In the genomic region with DNA sequence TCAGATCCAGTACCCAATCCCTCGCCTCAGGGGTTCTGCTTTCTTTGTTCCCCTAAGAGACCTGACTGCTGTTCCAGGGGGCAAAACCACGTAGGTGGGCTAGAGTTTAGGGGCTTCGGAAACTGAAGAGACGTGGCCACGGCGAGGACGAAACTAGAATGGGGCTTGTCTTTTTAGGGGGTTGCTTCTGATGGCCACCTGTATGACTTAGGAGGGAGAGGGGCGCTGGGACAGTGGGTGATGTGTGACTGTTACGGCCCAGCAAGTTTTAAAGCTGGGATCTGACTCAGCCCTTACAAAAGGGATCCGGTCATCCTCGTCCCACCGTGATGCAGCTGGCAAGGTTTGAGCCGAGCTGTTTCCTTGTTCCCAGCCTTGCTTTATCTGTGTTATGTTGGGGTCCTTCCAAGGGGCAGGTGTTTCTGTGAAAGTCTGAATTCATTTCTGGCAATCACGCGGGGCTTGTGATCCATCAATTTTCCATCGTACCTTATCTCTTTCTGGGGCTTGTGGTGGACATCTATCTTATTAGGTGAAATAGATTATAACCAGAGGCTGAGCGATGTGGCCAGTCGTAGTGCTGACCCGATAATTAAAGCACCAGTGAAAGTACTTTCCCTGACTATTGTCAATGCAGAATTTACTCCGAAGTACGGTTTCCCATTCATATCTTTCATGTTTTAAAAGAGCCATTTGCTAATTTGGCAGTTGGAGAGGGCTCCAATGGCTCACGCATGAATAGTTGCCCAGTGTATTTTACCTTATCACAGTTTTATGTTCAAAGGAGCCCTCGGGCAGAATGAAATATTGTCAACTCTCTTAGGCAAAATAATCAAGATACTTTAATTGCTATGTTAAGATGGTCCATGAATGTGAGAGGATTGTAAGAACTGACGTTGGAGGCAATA, we compare ENCODE assay signal across 8 cellular contexts. TPM values are rescaled to one million over a fixed set of nuclear protein-coding genes. Genes with fewer than 3 reads are reported as not detected.
DNase-seq lines count a peak whose midpoint lies in the region; ATAC-seq and TF ChIP-seq lines count a peak whose summit lies in the region.

No MANE protein-coding gene starts in this region.

- H3K36me3 ChIP-seq in heart right ventricle (no peaks in the 10 kb centered on the region), prostate gland (no peaks in the 10 kb centered on the region)

- no peak for TF ChIP-seq POLR2A in prostate gland (IDR thresholded peaks at IDR 0.05)

- no peaks in the 10 kb centered on the region for H3K36me3 Mint-ChIP-seq in WTC11

- intact Hi-C loops in heart right ventricle (cut with DNase I) (loop anchor here in 9 of 10 donors (2.0 to 10.0 kb wide), 7 partner anchors 76 to 136 kb away; no protein-coding TSS in a partner anchor), prostate gland (cut with DNase I) (loop anchor here (5.0 kb wide), 1 partner anchor 134 kb away; no protein-coding TSS in a partner anchor), posterior vena cava (cut with DNase I) (loop anchor here (10.0 kb wide), 1 partner anchor 132 kb away; no protein-coding TSS in a partner anchor)

- H3K27ac ChIP-seq in heart right ventricle (peak overlapping the region; percentile 43 to 86 (median 78)), prostate gland (peak overlapping the region; percentile 68 to 73)

- in situ Hi-C loops in GM13977 (cut with MboI; ENCODE audit: low pct_unique_long_range_greater_than_20kb, low sequenced_read_pairs, unreplicated experiment) = loop anchor here (10.0 kb wide), 1 partner anchor 132 kb away; no protein-coding TSS in a partner anchor

- no peaks in the 10 kb centered on the region for H3K9me3 Mint-ChIP-seq in WTC11

- peak; percentile 23 for DNase-seq in NCI-H2196 (lab: John Stamatoyannopoulos, UW; ENCODE audit: unreplicated experiment)
- no peak for DNase-seq in NCI-H2196 treated with DMSO at 0.1 percent for 48 hours (lab: John Stamatoyannopoulos, UW; ENCODE audit: unreplicated experiment)
- peak; percentile 23 for DNase-seq in WTC11 (ENCODE audit: low spot score)
- DNase-seq in heart right ventricle = peak in 1 of 2 donors; percentile 29
- peak; percentile 19 for DNase-seq in prostate gland (ENCODE audit: low spot score)
- DNase-seq in HuH-7.5 (ENCODE audit: low spot score) = no peak
- no peak for DNase-seq in posterior vena cava (ENCODE audit: low spot score)
- DNase-seq in GM13977 (ENCODE audit: low spot score) = no peak

- CTCF ChIA-PET in WTC11 (lab: Charles Lee) = interaction anchor here (0.7 to 3.0 kb wide), 10 partner anchors 7 to 498 kb away, joined by 3 to 8 read pairs (median 3); no protein-coding TSS in a partner anchor

- H3K27me3 ChIP-seq in heart right ventricle = peaks cover 0 to 59% (median 0%) of the 10 kb centered on the region in 7 donors
- no peaks in the 10 kb centered on the region for H3K27me3 ChIP-seq in prostate gland (replicated peaks; ENCODE audit: insufficient read depth)

- TF ChIP-seq CTCF in WTC11 (IDR thresholded peaks at IDR 0.05) (no peak), heart right ventricle (IDR thresholded peaks at IDR 0.05) (no peak), prostate gland (IDR thresholded peaks at IDR 0.05) (no peak), GM13977 (IDR thresholded peaks at IDR 0.05; ENCODE audit: extremely low read depth, insufficient read depth, missing control alignments) (no peak)

- H3K4me1 ChIP-seq in heart right ventricle (peaks cover 0 to 42% (median 10%) of the 10 kb centered on the region in 9 donors), prostate gland (replicated peaks) (no peaks in the 10 kb centered on the region)

- ATAC-seq in WTC11 (peak; percentile 49), heart right ventricle (peak in 6 of 8 donors; percentile 9 to 56 (median 35))

- H3K4me1 Mint-ChIP-seq in WTC11 = peaks cover 31% of the 10 kb centered on the region

- H3K4me3 Mint-ChIP-seq in WTC11 = peak overlapping the region; percentile 83

- H3K4me3 ChIP-seq in heart right ventricle = peak overlapping the region; percentile 32 to 69 (median 64)
- peak overlapping the region; percentile 46 to 50 for H3K4me3 ChIP-seq in prostate gland

- no peaks in the 10 kb centered on the region for H3K9me3 ChIP-seq in heart right ventricle
- no peaks in the 10 kb centered on the region for H3K9me3 ChIP-seq in prostate gland

- POLR2A ChIA-PET in WTC11 (lab: Charles Lee) = interaction anchor here (0.6 kb wide), 1 partner anchor 81 kb away, joined by 3 read pairs; no protein-coding TSS in a partner anchor

- H3K27me3 Mint-ChIP-seq in WTC11 (ENCODE audit: low read depth) = peaks cover 26% of the 10 kb centered on the region

- H3K27ac Mint-ChIP-seq in WTC11 = no peak overlapping the region

- 13 to 15% methylated on average over 24 of the region's 24 CpGs for WGBS in heart right ventricle, 2 donors
- 17% methylated on average over 24 of the region's 24 CpGs for WGBS in prostate gland

TF ChIP-seq in WTC11, 78 proteins besides CTCF, POLR2A, EP300 and RAD21 (continues in another document):
- TF ChIP-seq SOX15 (CRISPR knock-in tag; IDR thresholded peaks at IDR 0.05) (no peak), CREM (CRISPR knock-in tag; IDR thresholded peaks at IDR 0.05) (no peak), SMAD4 (CRISPR knock-in tag; IDR thresholded peaks at IDR 0.05) (no peak), ZNF219 (CRISPR knock-in tag; IDR thresholded peaks at IDR 0.05; ENCODE audit: borderline replicate concordance) (no peak), ZNF396 (CRISPR knock-in tag; IDR thresholded peaks at IDR 0.05; ENCODE audit: borderline replicate concordance) (no peak), AFF4 (CRISPR knock-in tag; IDR thresholded peaks at IDR 0.05; ENCODE audit: borderline replicate concordance) (no peak), ZNF532 (CRISPR knock-in tag; IDR thresholded peaks at IDR 0.05; ENCODE audit: borderline replicate concordance) (no peak)
- TF ChIP-seq, protein P1, sequence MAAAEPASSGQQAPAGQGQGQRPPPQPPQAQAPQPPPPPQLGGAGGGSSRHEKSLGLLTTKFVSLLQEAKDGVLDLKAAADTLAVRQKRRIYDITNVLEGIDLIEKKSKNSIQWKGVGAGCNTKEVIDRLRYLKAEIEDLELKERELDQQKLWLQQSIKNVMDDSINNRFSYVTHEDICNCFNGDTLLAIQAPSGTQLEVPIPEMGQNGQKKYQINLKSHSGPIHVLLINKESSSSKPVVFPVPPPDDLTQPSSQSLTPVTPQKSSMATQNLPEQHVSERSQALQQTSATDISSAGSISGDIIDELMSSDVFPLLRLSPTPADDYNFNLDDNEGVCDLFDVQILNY (CRISPR knock-in tag; IDR thresholded peaks at IDR 0.05) = no peak

RNA-seq across cellular contexts. Expression of gene MET, which starts 0.9 kb away (rescaled TPM):
- total RNA-seq in WTC11 (2021) (9.4 to 12.8 TPM (median 11.6 TPM) in 3 replicates), heart right ventricle (10 to 100 TPM; 11.0 to 23.3 (median 15.6) TPM), prostate gland (10 to 100 TPM; 14.2 to 17.0 TPM), posterior vena cava (10 to 100 TPM; 15.7 to 26.8 TPM)
- polyA plus RNA-seq in heart right ventricle = 1 to 10 TPM; 3.1 to 4.7 TPM

Comparison
In these comparisons a context has a peak if more than half of its experiments do, and no peak if none do; other contexts are left out.
1. DNase-seq: peak in NCI-H2196 (single experiment), WTC11 (single experiment) and prostate gland (single experiment); none in NCI-H2196 treated with DMSO at 0.1 percent for 48 hours (single experiment), HuH-7.5 (single experiment), posterior vena cava (single experiment) and GM13977 (single experiment).